ENCODE assay signal across 8 cellular contexts in genomic region chr18:49168970-49169619, GRCh38.
DNase-seq lines count a peak whose midpoint lies in the region; ATAC-seq, FAIRE-seq and TF ChIP-seq lines count a peak whose summit lies in the region.

No MANE protein-coding gene starts in this region.

- peak overlapping the region; percentile 15 to 40 (median 31) for H3K4me3 Mint-ChIP-seq in T-cell

- POLR2A ChIA-PET in T-cell (lab: Charles Lee): interaction anchor here in 1 of 2 donors (0.5 kb wide), 1 partner anchor 78 kb away, joined by 3 read pairs; no protein-coding TSS in a partner anchor

- CTCF ChIA-PET in T-cell (lab: Charles Lee): no interaction called here

- H3K9me3 ChIP-seq in pancreas: no peaks in the 10 kb centered on the region

- intact Hi-C loops in pancreas (cut with DNase I): no loop called here

- ATAC-seq in HG02763 (IDR thresholded peaks at IDR 0.05; ENCODE audit: unreplicated experiment) (peak; percentile 86), T-cell (replicated peaks in 1 of 4) (peak; percentile 17 to 66 (median 56)), pancreas (peak; percentile 87 to 94 (median 92))

- no peak for FAIRE-seq in pancreas (lab: Jason Lieb, UNC)

- no peak overlapping the region for H3K27ac Mint-ChIP-seq in T-cell

- H3K4me3 ChIP-seq in pancreas: no peak overlapping the region

- no peaks in the 10 kb centered on the region for H3K27me3 Mint-ChIP-seq in T-cell

- H3K36me3 Mint-ChIP-seq in T-cell: peaks cover 36% of the 10 kb centered on the region

- no peaks in the 10 kb centered on the region for H3K27me3 ChIP-seq in pancreas

- peaks cover 27 to 36% (median 30%) of the 10 kb centered on the region in 3 donors for H3K4me1 Mint-ChIP-seq in T-cell

- WGBS in pancreas, 2 donors: 37 to 46% methylated on average over 8 of the region's 8 CpGs

- H3K27ac ChIP-seq in pancreas: peak overlapping the region in 3 of 4 donors; percentile 9 to 69 (median 68)

- DNase-seq in NCI-H2107 treated with DMSO at 0.1 percent for 48 hours (lab: John Stamatoyannopoulos, UW; ENCODE audit: unreplicated experiment) (peak; percentile 13), NCI-H2107 (lab: John Stamatoyannopoulos, UW) (no peak), T-cell (peak in 6 of 34 experiments; percentile 0 to 14 (median 4)), pancreas (peak in 4 of 6 donors; percentile 37 to 66 (median 39)), RPMI8226 (no peak), putamen (ENCODE audit: low spot score) (no peak), Kasumi-1 (lab: John Stamatoyannopoulos, UW) (no peak)

- H3K36me3 ChIP-seq in pancreas: no peaks in the 10 kb centered on the region

- peaks cover 4 to 12% (median 11%) of the 10 kb centered on the region in 3 donors for H3K9me3 Mint-ChIP-seq in T-cell

- peaks cover 18 to 29% (median 25%) of the 10 kb centered on the region in 3 donors for H3K4me1 ChIP-seq in pancreas

- no peak for TF ChIP-seq CTCF in pancreas (IDR thresholded peaks at IDR 0.05)

Comparison
In these comparisons a context has a peak if more than half of its experiments do, and no peak if none do; other contexts are left out.
1. DNase-seq: peak in NCI-H2107 treated with DMSO at 0.1 percent for 48 hours (single experiment) and pancreas (4 of 6); none in NCI-H2107 (single experiment), RPMI8226 (single experiment), putamen (single experiment) and Kasumi-1 (0 of 2).
2. Peak in every context shown above with its lines, with median percentiles within 50 percentile points of each other: ATAC-seq.